In genomic region chr1:165376041-165376810, GRCh38 we compare ENCODE assay signal across 7 cellular contexts. TPM values are rescaled to one million over a fixed set of nuclear protein-coding genes. Genes with fewer than 3 reads are reported as not detected.
DNase-seq lines count a peak whose midpoint lies in the region; ATAC-seq, FAIRE-seq and TF ChIP-seq lines count a peak whose summit lies in the region.

No MANE protein-coding gene starts in this region.

- peak; percentile 90 for FAIRE-seq in endothelial cell of umbilical vein (lab: Jason Lieb, UNC)

- dilution Hi-C loops in IMR-90 (cut with HindIII; ENCODE audit: low sequenced_read_pairs, unreplicated experiment): loop anchor here (25.0 kb wide), 1 partner anchor 211 kb away; no protein-coding TSS in a partner anchor
- dilution Hi-C loops in endothelial cell of umbilical vein (cut with MboI; ENCODE audit: extremely low pct_ligation_motif_present, low sequenced_read_pairs): no loop called here

- H3K9ac ChIP-seq in IMR-90 (ENCODE audit: low read depth, low read length) (no peak overlapping the region), endothelial cell of umbilical vein (replicated peaks; ENCODE audit: extremely low read depth, insufficient read depth, low read length) (peak overlapping the region; percentile 58)

- H3K9me3 ChIP-seq in IMR-90 (ENCODE audit: control insufficient read depth, insufficient read depth, low read length) (no peaks in the 10 kb centered on the region), endothelial cell of umbilical vein (replicated peaks; ENCODE audit: control insufficient read depth, insufficient read depth, low read length) (no peaks in the 10 kb centered on the region)

- CTCF ChIA-PET in IMR-90 (lab: Yijun Ruan, JAX) (interaction anchor here (0.9 kb wide), 1 partner anchor 9 kb away, joined by 5 read pairs; no protein-coding TSS in a partner anchor), endothelial cell of umbilical vein (lab: Charles Lee) (interaction anchor here (1.2 to 4.0 kb wide), 8 partner anchors 9 to 226 kb away, joined by 3 to 61 read pairs (median 6); no protein-coding TSS in a partner anchor)

- H3K27ac ChIP-seq in IMR-90 (ENCODE audit: insufficient read depth, low read length) (no peak overlapping the region), endothelial cell of umbilical vein (ENCODE audit: insufficient read depth, low read depth, low read length) (no peak overlapping the region)

- peak overlapping the region; percentile 45 for H3K4me3 Mint-ChIP-seq in memory B cell
- H3K4me3 Mint-ChIP-seq in stimulated activated naive CD8-positive, alpha-beta T cell treated with anti-CD3 and anti-CD28 coated beads, Interleukin-15, Interleukin-2, amounts not matched to agents 100 ng/mL and 50 ng/mL, for 24 hours: peak overlapping the region; percentile 62

- H2AFZ ChIP-seq in IMR-90 (replicated peaks; ENCODE audit: low read length, poor library complexity) (peak overlapping the region; percentile 59), endothelial cell of umbilical vein (ENCODE audit: low read depth, low read length) (peak overlapping the region; percentile 94)

- intact Hi-C loops in IMR-90 (cut with micrococcal nuclease): no loop called here
- intact Hi-C loops in endothelial cell of umbilical vein (cut with micrococcal nuclease): no loop called here

- H4K20me1 ChIP-seq in IMR-90 (ENCODE audit: insufficient read depth, low read length) (no peaks in the 10 kb centered on the region), endothelial cell of umbilical vein (replicated peaks; ENCODE audit: control insufficient read depth, extremely low read depth, insufficient read depth, low read length) (no peaks in the 10 kb centered on the region)

- H3K56ac ChIP-seq in IMR-90 (ENCODE audit: extremely low read depth, insufficient read depth, low read length): no peak overlapping the region

- H2AK9ac ChIP-seq in IMR-90 (replicated peaks; ENCODE audit: low read depth, low read length, poor library complexity): no peak overlapping the region

- no peaks in the 10 kb centered on the region for H3K4me1 ChIP-seq in IMR-90 (ENCODE audit: control insufficient read depth, insufficient read depth, low read length)
- H3K4me1 ChIP-seq in endothelial cell of umbilical vein (ENCODE audit: control insufficient read depth, extremely low read depth, insufficient read depth, low read length): peaks cover 9% of the 10 kb centered on the region

- no peak overlapping the region for H3K18ac ChIP-seq in IMR-90 (ENCODE audit: low read depth, low read length)

- no peaks in the 10 kb centered on the region for H3K36me3 ChIP-seq in IMR-90 (ENCODE audit: control insufficient read depth, insufficient read depth, low read length)
- no peaks in the 10 kb centered on the region for H3K36me3 ChIP-seq in endothelial cell of umbilical vein (ENCODE audit: control insufficient read depth in 2 of 2, extremely low read depth in 1 of 2, insufficient read depth in 2 of 2, low read length in 2 of 2)

- no peak overlapping the region for H4K5ac ChIP-seq in IMR-90 (ENCODE audit: low read depth, low read length)

- H3K4me1 Mint-ChIP-seq in memory B cell: peaks cover 11% of the 10 kb centered on the region
- peaks cover 18% of the 10 kb centered on the region for H3K4me1 Mint-ChIP-seq in stimulated activated naive CD8-positive, alpha-beta T cell treated with anti-CD3 and anti-CD28 coated beads, Interleukin-15, Interleukin-2, amounts not matched to agents 100 ng/mL and 50 ng/mL, for 24 hours (ENCODE audit: low read depth)

- no peaks in the 10 kb centered on the region for H3K9me1 ChIP-seq in IMR-90 (ENCODE audit: insufficient read depth, low read length)
- no peaks in the 10 kb centered on the region for H3K9me1 ChIP-seq in endothelial cell of umbilical vein (replicated peaks; ENCODE audit: control insufficient read depth, extremely low read depth, insufficient read depth, low read length)

- DNase-seq in IMR-90: peak; percentile 20
- peak; percentile 52 to 56 for DNase-seq in activated CD4-positive, alpha-beta T cell treated with anti-CD3 and anti-CD28 coated beads, Interleukin-2, amount 50 U/mL, for 48 hours
- DNase-seq in endothelial cell of umbilical vein (ENCODE audit: low read depth, low spot score): peak; percentile 81
- no peak for DNase-seq in memory B cell (ENCODE audit: low spot score in 2 of 2)

- H2BK15ac ChIP-seq in IMR-90 (ENCODE audit: low read depth, low read length): no peak overlapping the region

- 3% methylated on average over 17 of the region's 46 CpGs; no CpG with 5 or more reads in 1 of the 2 experiments for WGBS in IMR-90 (ENCODE audit: extremely low coverage in 2 of 2, insufficient read length in 1 of 2), 2 experiments

- H3K4me2 ChIP-seq in IMR-90 (ENCODE audit: low read depth, low read length) (peak overlapping the region; percentile 59; the same call in 1 of the 2 replicates), endothelial cell of umbilical vein (ENCODE audit: insufficient read depth, low read length) (peak overlapping the region; percentile 60)

- H2AK5ac ChIP-seq in IMR-90 (ENCODE audit: low read depth, low read length): no peak overlapping the region

- H3K36me3 Mint-ChIP-seq in memory B cell: no peaks in the 10 kb centered on the region
- H3K36me3 Mint-ChIP-seq in stimulated activated naive CD8-positive, alpha-beta T cell treated with anti-CD3 and anti-CD28 coated beads, Interleukin-15, Interleukin-2, amounts not matched to agents 100 ng/mL and 50 ng/mL, for 24 hours (ENCODE audit: low read depth): no peaks in the 10 kb centered on the region

- TF ChIP-seq RAD21 in IMR-90 (IDR thresholded peaks at IDR 0.05; ENCODE audit: low read length): no peak

- H4K91ac ChIP-seq in IMR-90 (ENCODE audit: insufficient read depth, low read depth, low read length): no peak overlapping the region

- H3K4ac ChIP-seq in IMR-90 (ENCODE audit: low read depth, low read length): no peak overlapping the region

- POLR2A ChIA-PET in IMR-90 (lab: Charles Lee; ENCODE audit: unreplicated experiment) (no interaction called here), endothelial cell of umbilical vein (lab: Charles Lee) (no interaction called here)

- no peak overlapping the region for H3K23ac ChIP-seq in IMR-90 (ENCODE audit: low read depth, low read length)

- H4K8ac ChIP-seq in IMR-90 (ENCODE audit: low read depth in 2 of 2, low read length in 2 of 2): no peak overlapping the region

- no peak for TF ChIP-seq POLR2A in IMR-90 (IDR thresholded peaks at IDR 0.05; ENCODE audit: low read depth, low read length)
- TF ChIP-seq POLR2A in endothelial cell of umbilical vein (IDR thresholded peaks at IDR 0.05; ENCODE audit: low read depth, low read length): no peak

- BruUV-seq in IMR-90 (replicated peaks; lab: Mats Ljungman, UMichigan) (no TSS peak), endothelial cell of umbilical vein (replicated peaks; lab: Mats Ljungman, UMichigan) (no TSS peak)

- H2BK120ac ChIP-seq in IMR-90 (ENCODE audit: low read depth, low read length): no peak overlapping the region

- no peaks in the 10 kb centered on the region for H3K9me3 Mint-ChIP-seq in memory B cell
- no peaks in the 10 kb centered on the region for H3K9me3 Mint-ChIP-seq in stimulated activated naive CD8-positive, alpha-beta T cell treated with anti-CD3 and anti-CD28 coated beads, Interleukin-15, Interleukin-2, amounts not matched to agents 100 ng/mL and 50 ng/mL, for 24 hours

- no peak overlapping the region for H2BK5ac ChIP-seq in IMR-90 (ENCODE audit: low read depth, low read length, poor library complexity, severe bottlenecking)

- H3K79me1 ChIP-seq in IMR-90 (ENCODE audit: low read depth in 1 of 2, low read length in 2 of 2): no peaks in the 10 kb centered on the region

- in situ Hi-C loops in IMR-90 (cut with MboI; ENCODE audit: low sequenced_read_pairs): loop anchor here (25.0 kb wide), 1 partner anchor 561 kb away; no protein-coding TSS in a partner anchor

- no peak overlapping the region for H2BK20ac ChIP-seq in IMR-90 (ENCODE audit: low read depth, low read length)

- H3K4me3 ChIP-seq in IMR-90 (ENCODE audit: insufficient read depth, low read depth, low read length): no peak overlapping the region; the same call in 1 of the 2 replicates
- H3K4me3 ChIP-seq in endothelial cell of umbilical vein (replicated peaks in 1 of 3; ENCODE audit: insufficient read depth in 1 of 3, low read depth in 1 of 3, low read length in 3 of 3): peak overlapping the region; percentile 19 to 60 (median 24)

- TF ChIP-seq CTCF in IMR-90 (conservative IDR thresholded peaks at IDR 0.05; ENCODE audit: low read depth, low read length) (no peak), endothelial cell of umbilical vein (IDR thresholded peaks at IDR 0.05; ENCODE audit: extremely low read depth in 1 of 2, insufficient read depth in 1 of 2, low read depth in 1 of 2, low read length in 2 of 2) (no peak)

- H3K27me3 ChIP-seq in IMR-90 (ENCODE audit: control insufficient read depth, insufficient read depth, low read length) (peaks cover 18% of the 10 kb centered on the region), endothelial cell of umbilical vein (ENCODE audit: control insufficient read depth in 2 of 2, insufficient read depth in 2 of 2, low read length in 2 of 2) (peaks cover 0 to 5% of the 10 kb centered on the region in 2 experiments)

- no peaks in the 10 kb centered on the region for H3K79me2 ChIP-seq in endothelial cell of umbilical vein (ENCODE audit: control insufficient read depth, insufficient read depth, low read length)

- no peak overlapping the region for H3K27ac Mint-ChIP-seq in memory B cell
- no peak overlapping the region for H3K27ac Mint-ChIP-seq in stimulated activated naive CD8-positive, alpha-beta T cell treated with anti-CD3 and anti-CD28 coated beads, Interleukin-15, Interleukin-2, amounts not matched to agents 100 ng/mL and 50 ng/mL, for 24 hours

- peak; percentile 70 for ATAC-seq in GM18511 (IDR thresholded peaks at IDR 0.05; ENCODE audit: unreplicated experiment)
- ATAC-seq in IMR-90 (ENCODE audit: low read depth): peak; percentile 65
- peak; percentile 19 for ATAC-seq in memory B cell (ENCODE audit: low read depth)
- ATAC-seq in HG03521 (IDR thresholded peaks at IDR 0.05; ENCODE audit: unreplicated experiment): no peak

- peaks cover 27% of the 10 kb centered on the region for H3K27me3 Mint-ChIP-seq in memory B cell
- H3K27me3 Mint-ChIP-seq in stimulated activated naive CD8-positive, alpha-beta T cell treated with anti-CD3 and anti-CD28 coated beads, Interleukin-15, Interleukin-2, amounts not matched to agents 100 ng/mL and 50 ng/mL, for 24 hours: peaks cover 79% of the 10 kb centered on the region

- no peak overlapping the region for H3K14ac ChIP-seq in IMR-90 (replicated peaks; ENCODE audit: low read depth, low read length)

RNA-seq across cellular contexts. Expression of gene LMX1A, which starts 19.7 kb away (rescaled TPM):
- total RNA-seq in IMR-90 (2012; rRNA removed) (not detected in 2 replicates), endothelial cell of umbilical vein (not detected in 2 replicates)
- polyA plus RNA-seq in IMR-90 (2012; rRNA removed) (not detected in 2 replicates), endothelial cell of umbilical vein (not detected in 2 replicates)
- polyA plus RNA-seq in IMR-90 (2012; cell fraction: cytosol; rRNA removed): not detected in 2 replicates
- polyA plus RNA-seq in IMR-90 (2012; cell fraction: nucleus; rRNA removed; ENCODE audit: low replicate concordance): not detected in 2 replicates
- polyA plus RNA-seq in endothelial cell of umbilical vein (2011; cell fraction: cytosol; rRNA removed): not detected in 2 replicates
- not detected in 2 replicates for polyA plus RNA-seq in endothelial cell of umbilical vein (2011; cell fraction: nucleus; rRNA removed)
- polyA plus RNA-seq in endothelial cell of umbilical vein (2012): not detected in 2 replicates
- polyA minus RNA-seq in endothelial cell of umbilical vein: not detected in 2 replicates
- polyA minus RNA-seq in endothelial cell of umbilical vein (2011; cell fraction: cytosol; rRNA and poly(A)+ RNA removed): not detected
- polyA minus RNA-seq in endothelial cell of umbilical vein (2011; cell fraction: nucleus; rRNA and poly(A)+ RNA removed): not detected in 2 replicates

Comparison
In these comparisons a context has a peak if more than half of its experiments do, and no peak if none do; other contexts are left out.
1. DNase-seq: peak in IMR-90 (single experiment), activated CD4-positive, alpha-beta T cell treated with anti-CD3 and anti-CD28 coated beads, Interleukin-2, amount 50 U/mL, for 48 hours (2 of 2) and endothelial cell of umbilical vein (single experiment); none in memory B cell (0 of 2).